10 cellular contexts compared by ENCODE assay signal in genomic region chr1:246794261-246795093, GRCh38.
DNase-seq lines count a peak whose midpoint lies in the region; ATAC-seq and TF ChIP-seq lines count a peak whose summit lies in the region.
"Had no signal": no experiment of that assay in that cellular context is flagged by ENCODE, and none has a peak within 500 bp of the region (broad histone marks: within the 10 kb centered on the region; RNA-seq: fewer than 3 reads in every experiment).

No MANE protein-coding gene starts in this region.

- no peak for ATAC-seq in HG03342 (IDR thresholded peaks at IDR 0.05; ENCODE audit: unreplicated experiment)
- ATAC-seq: activated CD8-positive, alpha-beta T cell treated with anti-CD3 and anti-CD28 coated beads, Interleukin-2, amount 10 ng/mL, durations not matched to agents 7 days and 5 days; naive thymus-derived CD8-positive, alpha-beta T cell had no signal

- no peaks in the 10 kb centered on the region for H3K4me1 Mint-ChIP-seq in activated T-cell treated with anti-CD3 and anti-CD28 coated beads, Interleukin-2, amount 50 U/mL, for 24 hours (ENCODE audit: low read depth)
- H3K4me1 Mint-ChIP-seq in CD14-positive monocyte: peaks cover 16% of the 10 kb centered on the region

- H3K36me3 Mint-ChIP-seq in activated T-cell treated with anti-CD3 and anti-CD28 coated beads, Interleukin-2, amount 50 U/mL, for 24 hours (ENCODE audit: low read depth): no peaks in the 10 kb centered on the region
- no peaks in the 10 kb centered on the region for H3K36me3 Mint-ChIP-seq in CD14-positive monocyte
- H3K36me3 Mint-ChIP-seq: naive thymus-derived CD8-positive, alpha-beta T cell had no signal

- no peak overlapping the region for H3K4me3 ChIP-seq in BLaER1 treated with 17β-estradiol and CSF1 and Interleukin-3, amounts not matched to agents 10 nM and 100 nM
- H3K4me3 ChIP-seq in adipocyte (ENCODE audit: low read length): no peak overlapping the region

- no peaks in the 10 kb centered on the region for H3K27me3 ChIP-seq in BLaER1 treated with 17β-estradiol and CSF1 and Interleukin-3, amounts not matched to agents 10 nM and 100 nM
- H3K27me3 ChIP-seq in adipocyte (replicated peaks; ENCODE audit: control insufficient read depth, insufficient read depth, low read length): peaks cover 32% of the 10 kb centered on the region

- H4K20me1 ChIP-seq in BLaER1 treated with 17β-estradiol and CSF1 and Interleukin-3, amounts not matched to agents 10 nM and 100 nM: no peaks in the 10 kb centered on the region

- peak overlapping the region; percentile 3 to 71 (median 38); a peak in 18 of 22 replicates for H3K4me2 ChIP-seq in BLaER1 treated with 17β-estradiol and CSF1 and Interleukin-3, amounts not matched to agents 10 nM and 100 nM

- peaks cover 17% of the 10 kb centered on the region for H3K27me3 Mint-ChIP-seq in activated T-cell treated with anti-CD3 and anti-CD28 coated beads, Interleukin-2, amount 50 U/mL, for 24 hours
- H3K27me3 Mint-ChIP-seq in CD14-positive monocyte (ENCODE audit: low read depth in 3 of 3): peaks cover 0 to 6% (median 3%) of the 10 kb centered on the region in 3 donors

- intact Hi-C loops in CD14-positive monocyte (cut with micrococcal nuclease): no loop called here

- H3K27ac ChIP-seq in BLaER1 treated with 17β-estradiol and CSF1 and Interleukin-3, amounts not matched to agents 10 nM and 100 nM: peak overlapping the region in 5 of 11 experiments; percentile 22 to 58 (median 45); a peak in 9 of 22 replicates

- no peak overlapping the region for H3K4me3 Mint-ChIP-seq in activated T-cell treated with anti-CD3 and anti-CD28 coated beads, Interleukin-2, amount 50 U/mL, for 24 hours
- no peak overlapping the region for H3K4me3 Mint-ChIP-seq in CD14-positive monocyte
- H3K4me3 Mint-ChIP-seq: activated CD8-positive, alpha-beta T cell treated with anti-CD3 and anti-CD28 coated beads, Interleukin-2, amount 10 ng/mL, durations not matched to agents 7 days and 5 days; naive thymus-derived CD8-positive, alpha-beta T cell had no signal

- peak overlapping the region in 1 of 11 experiments; percentile 9; a peak in 3 of 22 replicates for H3K9ac ChIP-seq in BLaER1 treated with 17β-estradiol and CSF1 and Interleukin-3, amounts not matched to agents 10 nM and 100 nM
- no peak overlapping the region for H3K9ac ChIP-seq in adipocyte (ENCODE audit: low read length)

- H3K4me1 ChIP-seq in BLaER1 treated with 17β-estradiol and CSF1 and Interleukin-3, amounts not matched to agents 10 nM and 100 nM: peaks cover 13 to 66% (median 40%) of the 10 kb centered on the region in 10 experiments
- peaks cover 8% of the 10 kb centered on the region for H3K4me1 ChIP-seq in adipocyte (ENCODE audit: control insufficient read depth, insufficient read depth, low read length)

- peaks cover 0 to 10% (median 0%) of the 10 kb centered on the region in 11 experiments; a peak in 4 of 22 replicates for H3K9me3 ChIP-seq in BLaER1 treated with 17β-estradiol and CSF1 and Interleukin-3, amounts not matched to agents 10 nM and 100 nM (replicated peaks in 1 of 11)
- no peaks in the 10 kb centered on the region for H3K9me3 ChIP-seq in adipocyte (ENCODE audit: control insufficient read depth, low read length)

- peak; percentile 13 for DNase-seq in HT1080 (ENCODE audit: low read depth)
- peak; percentile 23 for DNase-seq in adipocyte (ENCODE audit: low read depth)
- DNase-seq in left kidney (ENCODE audit: low read depth, low spot score): peak; percentile 66
- DNase-seq in DMS114 treated with DMSO at 0.1 percent for 48 hours (lab: John Stamatoyannopoulos, UW; ENCODE audit: unreplicated experiment): no peak
- DNase-seq in activated T-cell treated with anti-CD3 and anti-CD28 coated beads, Interleukin-2, amount 50 U/mL, for 24 hours: no peak
- DNase-seq in CD14-positive monocyte (ENCODE audit: low spot score): no peak
- DNase-seq: activated CD8-positive, alpha-beta T cell treated with anti-CD3 and anti-CD28 coated beads, Interleukin-2, amount 10 ng/mL, durations not matched to agents 7 days and 5 days had no signal

- H3K27ac Mint-ChIP-seq in activated T-cell treated with anti-CD3 and anti-CD28 coated beads, Interleukin-2, amount 50 U/mL, for 24 hours: no peak overlapping the region
- no peak overlapping the region for H3K27ac Mint-ChIP-seq in CD14-positive monocyte
- H3K27ac Mint-ChIP-seq: activated CD8-positive, alpha-beta T cell treated with anti-CD3 and anti-CD28 coated beads, Interleukin-2, amount 10 ng/mL, durations not matched to agents 7 days and 5 days; naive thymus-derived CD8-positive, alpha-beta T cell had no signal

- no peaks in the 10 kb centered on the region for H3K9me3 Mint-ChIP-seq in activated T-cell treated with anti-CD3 and anti-CD28 coated beads, Interleukin-2, amount 50 U/mL, for 24 hours
- H3K9me3 Mint-ChIP-seq in CD14-positive monocyte: peaks cover 0 to 6% (median 2%) of the 10 kb centered on the region in 7 donors
- H3K9me3 Mint-ChIP-seq: naive thymus-derived CD8-positive, alpha-beta T cell had no signal

- H3K36me3 ChIP-seq in BLaER1 treated with 17β-estradiol and CSF1 and Interleukin-3, amounts not matched to agents 10 nM and 100 nM: no peaks in the 10 kb centered on the region
- H3K36me3 ChIP-seq in adipocyte (ENCODE audit: control insufficient read depth, insufficient read depth, low read length, severe bottlenecking): no peaks in the 10 kb centered on the region

- TF ChIP-seq CTCF in CD14-positive monocyte (IDR thresholded peaks at IDR 0.05): no peak

Comparison
In these comparisons a context has a peak if more than half of its experiments do, and no peak if none do; other contexts are left out.
1. DNase-seq: peak in HT1080 (single experiment), adipocyte (single experiment) and left kidney (single experiment); none in DMS114 treated with DMSO at 0.1 percent for 48 hours (single experiment), activated T-cell treated with anti-CD3 and anti-CD28 coated beads, Interleukin-2, amount 50 U/mL, for 24 hours (single experiment) and CD14-positive monocyte (single experiment).